Comparison of ENCODE assay signal across 28 cellular contexts in the genomic region with DNA sequence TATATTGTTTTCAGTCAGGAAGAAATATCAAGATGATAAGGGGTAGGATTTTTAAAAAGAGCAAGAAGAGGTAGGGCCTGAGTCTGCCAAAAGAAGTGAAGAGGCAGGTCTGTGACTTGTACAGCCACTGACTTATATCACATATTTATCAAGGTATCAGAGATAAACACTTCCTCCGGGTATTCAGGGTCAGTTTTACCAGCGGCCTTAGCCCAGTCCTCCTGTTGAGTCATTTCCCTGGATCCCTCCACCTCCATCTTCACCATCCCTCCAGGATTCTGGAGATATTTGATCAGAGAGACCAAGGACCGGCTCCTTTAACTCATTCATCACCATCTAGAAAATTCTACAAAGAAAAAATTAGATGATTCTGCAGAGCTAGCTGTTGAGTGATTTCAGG.
"Had no signal": no experiment of that assay in that cellular context is flagged by ENCODE, and none has a peak within 500 bp of the region (broad histone marks: within the 10 kb centered on the region; RNA-seq: fewer than 3 reads in every experiment).

No MANE protein-coding gene starts in this region.

- H3K27ac ChIP-seq: left ventricle myocardium inferior, ovary, skin epidermis, suprapubic skin, thoracic aorta, tibial artery, uterus had no signal

- H3K4me3 Mint-ChIP-seq: immature natural killer cell; naive thymus-derived CD4-positive, alpha-beta T cell; natural killer cell treated with Interleukin-12 subunit alpha and Interleukin-12 subunit beta and Interleukin-15 and Interleukin-18, amount 100 ng/mL, for 72 hours; stimulated activated naive CD8-positive, alpha-beta T cell treated with anti-CD3 and anti-CD28 coated beads, Interleukin-15, Interleukin-2, amounts not matched to agents 100 ng/mL and 50 ng/mL, for 24 hours; type B pancreatic cell had no signal

- DNase-seq: hypothalamus; immature natural killer cell; kidney; left colon; left ventricle myocardium inferior; mesendoderm; midbrain; mucosa of descending colon; naive thymus-derived CD4-positive, alpha-beta T cell; ovary; retina; right cardiac atrium; stimulated activated CD4-positive, alpha-beta T cell treated with anti-CD3 and anti-CD28 coated beads, Interleukin-12 subunit alpha, Interleukin-12 subunit beta, amount 100 ng/mL, for 4 hours; stimulated activated CD4-positive, alpha-beta T cell treated with anti-CD3 and anti-CD28 coated beads, Interleukin-15, amount 100 ng/mL, for 24 hours; stimulated activated CD4-positive, alpha-beta T cell treated with anti-CD3 and anti-CD28 coated beads, Interleukin-2, amount 100 ng/mL, for 24 hours; stimulated activated CD4-positive, alpha-beta T cell treated with anti-CD3 and anti-CD28 coated beads, Interleukin-4, amount 100 ng/mL, for 1 hour; stimulated activated naive CD4-positive, alpha-beta T cell; tibial artery; uterus had no signal

- H3K4me1 ChIP-seq: left ventricle myocardium inferior, suprapubic skin, tibial artery, uterus had no signal

- H3K36me3 Mint-ChIP-seq: immature natural killer cell; naive thymus-derived CD4-positive, alpha-beta T cell; type B pancreatic cell had no signal

- ATAC-seq: left colon; mucosa of descending colon; naive thymus-derived CD4-positive, alpha-beta T cell; natural killer cell treated with Interleukin-12 subunit alpha and Interleukin-12 subunit beta and Interleukin-15 and Interleukin-18, amount 100 ng/mL, for 72 hours; right cardiac atrium; sciatic nerve had no signal

- H3K36me3 ChIP-seq: left ventricle myocardium inferior, ovary, suprapubic skin, thoracic aorta, tibial artery, uterus had no signal

- H3K4me1 Mint-ChIP-seq: immature natural killer cell; naive thymus-derived CD4-positive, alpha-beta T cell had no signal

- H3K4me3 ChIP-seq: left ventricle myocardium inferior, lung, mucosa of descending colon, ovary, skin epidermis, suprapubic skin, thoracic aorta, tibial artery, uterus had no signal

- H3K9me3 ChIP-seq: left ventricle myocardium inferior, ovary, suprapubic skin, thoracic aorta, tibial artery, uterus had no signal

- H3K27ac Mint-ChIP-seq: immature natural killer cell; naive thymus-derived CD4-positive, alpha-beta T cell; natural killer cell treated with Interleukin-12 subunit alpha and Interleukin-12 subunit beta and Interleukin-15 and Interleukin-18, amount 100 ng/mL, for 72 hours; progenitor cell of endocrine pancreas; stimulated activated naive CD8-positive, alpha-beta T cell treated with anti-CD3 and anti-CD28 coated beads, Interleukin-15, Interleukin-2, amounts not matched to agents 100 ng/mL and 50 ng/mL, for 24 hours; type B pancreatic cell had no signal

- H3K9me3 Mint-ChIP-seq: type B pancreatic cell had no signal

- H3K27me3 ChIP-seq: ovary, suprapubic skin, tibial artery, uterus had no signal

- H3K27me3 Mint-ChIP-seq: naive thymus-derived CD4-positive, alpha-beta T cell; natural killer cell treated with Interleukin-12 subunit alpha and Interleukin-12 subunit beta and Interleukin-15 and Interleukin-18, amount 100 ng/mL, for 72 hours; progenitor cell of endocrine pancreas; stimulated activated naive CD8-positive, alpha-beta T cell treated with anti-CD3 and anti-CD28 coated beads, Interleukin-15, Interleukin-2, amounts not matched to agents 100 ng/mL and 50 ng/mL, for 24 hours; type B pancreatic cell had no signal
